Comparison of ENCODE assay signal across 26 cellular contexts in the genomic region with DNA sequence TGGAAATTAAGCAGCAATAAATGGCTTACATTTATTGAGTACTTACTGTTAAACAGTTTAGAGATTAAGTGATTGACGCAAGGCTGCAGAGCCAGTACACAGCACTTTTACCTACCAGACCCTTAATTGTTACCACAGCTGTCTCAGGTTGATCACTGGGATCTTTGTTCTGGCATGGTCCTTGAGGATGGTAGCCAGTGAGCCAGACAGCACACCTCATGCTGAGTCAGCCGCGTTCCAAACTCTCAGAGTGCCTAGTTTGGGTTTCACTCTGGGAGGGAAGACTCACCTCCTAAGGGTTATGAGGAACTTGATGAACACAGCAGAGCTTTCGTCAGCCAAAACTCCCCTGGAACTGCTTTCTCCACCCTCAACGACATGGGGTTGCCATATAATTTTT. TPM values are rescaled to one million over a fixed set of nuclear protein-coding genes. Genes with fewer than 3 reads are reported as not detected.
A peak's percentile ranks its signal among the peaks of the same experiment; 100 is the strongest.
DNase-seq lines count a peak whose midpoint lies in the region; ATAC-seq, FAIRE-seq and TF ChIP-seq lines count a peak whose summit lies in the region.
"Had no signal": no experiment of that assay in that cellular context is flagged by ENCODE, and none has a peak within 500 bp of the region (broad histone marks: within the 10 kb centered on the region; RNA-seq: fewer than 3 reads in every experiment).

No MANE protein-coding gene starts in this region.

- CTCF ChIA-PET in PC-3 (lab: Charles Lee) = no interaction called here

- intact Hi-C loops in PC-3 (cut with micrococcal nuclease) (no loop called here), lower lobe of right lung (cut with DNase I) (no loop called here), heart left ventricle (cut with DNase I) (no loop called here)

- peak; percentile 66 for DNase-seq in ELR (ENCODE audit: low read depth)
- peak; percentile 92 for DNase-seq in PC-3
- DNase-seq in bronchial epithelial cell (ENCODE audit: low read depth) = peak; percentile 100
- peak; percentile 4 for DNase-seq in lower lobe of right lung
- DNase-seq in NK-92 (lab: John Stamatoyannopoulos, UW; ENCODE audit: unreplicated experiment) = no peak
- no peak for DNase-seq in heart left ventricle
- no peak for DNase-seq in NCI-H2171 treated with DMSO at 0.1 percent for 48 hours (lab: John Stamatoyannopoulos, UW)
- DNase-seq: activated CD4-positive, alpha-beta T cell treated with anti-CD3 and anti-CD28 coated beads, Interleukin-2, amount 10 ng/mL, durations not matched to agents 7 days and 5 days; activated gamma-delta T cell treated with Interleukin-2 at 50 U/mL for 16 hours; activated T-cell treated with anti-CD3 and anti-CD28 coated beads, Interleukin-2, amount 50 U/mL, for 4 hours; foreskin melanocyte; H9; KG1; mesendoderm; NCI-H1417 treated with DMSO at 0.1 percent for 48 hours; NCI-H2107; NCI-H446 treated with DMSO at 0.1 percent for 48 hours; OCI-M1; sigmoid colon; stimulated activated CD4-positive, alpha-beta T cell treated with anti-CD3 and anti-CD28 coated beads, Interleukin-15, amount 100 ng/mL, for 24 hours; stimulated activated naive B cell treated with anti-CD40 and anti-IgM and Interleukin-4, amounts not matched to agents 10 μg/mL and 1 μg/mL and 100 μg/mL, for 72 hours; SW 1271; T1000 had no signal

- H3K27ac ChIP-seq in PC-3 (ENCODE audit: low read length) = peak overlapping the region; percentile 100
- no peak overlapping the region for H3K27ac ChIP-seq in lower lobe of right lung
- H3K27ac ChIP-seq in heart left ventricle = no peak overlapping the region
- H3K27ac ChIP-seq: sigmoid colon, suprapubic skin had no signal

- peaks cover 73% of the 10 kb centered on the region for H3K79me2 ChIP-seq in PC-3 (ENCODE audit: low read length)

- WGBS in heart left ventricle, 4 donors = 87 to 91% (median 89%) methylated on average over 5 of the region's 5 CpGs

- H3K36me3 ChIP-seq in PC-3 (ENCODE audit: low read depth, low read length) (no peaks in the 10 kb centered on the region), bronchial epithelial cell (ENCODE audit: control insufficient read depth, insufficient read depth, low read length) (peaks cover 7% of the 10 kb centered on the region), lower lobe of right lung (no peaks in the 10 kb centered on the region), heart left ventricle (no peaks in the 10 kb centered on the region)
- H3K36me3 ChIP-seq: sigmoid colon, suprapubic skin had no signal

- no peaks in the 10 kb centered on the region for H3K27me3 ChIP-seq in PC-3 (ENCODE audit: low read length)
- no peaks in the 10 kb centered on the region for H3K27me3 ChIP-seq in bronchial epithelial cell (ENCODE audit: control insufficient read depth, insufficient read depth, low read length)
- no peaks in the 10 kb centered on the region for H3K27me3 ChIP-seq in lower lobe of right lung (ENCODE audit: low read depth)
- H3K27me3 ChIP-seq in heart left ventricle = peaks cover 0 to 5% (median 0%) of the 10 kb centered on the region in 9 donors
- H3K27me3 ChIP-seq: sigmoid colon, suprapubic skin had no signal

- no peaks in the 10 kb centered on the region for H4K20me1 ChIP-seq in PC-3 (ENCODE audit: low read length)

- H3K4me1 ChIP-seq in PC-3 (ENCODE audit: insufficient read depth, low read length) = peaks cover 63% of the 10 kb centered on the region
- H3K4me1 ChIP-seq in lower lobe of right lung = no peaks in the 10 kb centered on the region
- peaks cover 0 to 10% (median 0%) of the 10 kb centered on the region in 12 donors for H3K4me1 ChIP-seq in heart left ventricle
- H3K4me1 ChIP-seq: sigmoid colon had no signal

- H3K9me3 ChIP-seq in PC-3 (ENCODE audit: low read length) (no peaks in the 10 kb centered on the region), lower lobe of right lung (no peaks in the 10 kb centered on the region), heart left ventricle (no peaks in the 10 kb centered on the region)
- H3K9me3 ChIP-seq: sigmoid colon, suprapubic skin had no signal

- BruUV-seq in PC-3 (replicated peaks; lab: Mats Ljungman, UMichigan) = no TSS peak

- no peak for TF ChIP-seq POLR2A in heart left ventricle (IDR thresholded peaks at IDR 0.05)

- H3K9ac ChIP-seq in PC-3 (ENCODE audit: low read length) = peak overlapping the region; percentile 81

- FAIRE-seq in bronchial epithelial cell (lab: Jason Lieb, UNC) = peak; percentile 98

- POLR2A ChIA-PET in PC-3 (lab: Charles Lee; ENCODE audit: unreplicated experiment) = no interaction called here

- no peak overlapping the region for H3K4me3 ChIP-seq in PC-3 (ENCODE audit: low read length)
- no peak overlapping the region for H3K4me3 ChIP-seq in bronchial epithelial cell (ENCODE audit: low read depth, low read length)
- no peak overlapping the region for H3K4me3 ChIP-seq in lower lobe of right lung
- H3K4me3 ChIP-seq in heart left ventricle = no peak overlapping the region
- H3K4me3 ChIP-seq: sigmoid colon, suprapubic skin had no signal

- H3F3A ChIP-seq in PC-3 (ENCODE audit: low read length, unreplicated experiment) = peaks cover 3% of the 10 kb centered on the region

- H3K9me2 ChIP-seq in PC-3 (replicated peaks; ENCODE audit: low read length) = no peaks in the 10 kb centered on the region

- no peak for TF ChIP-seq CTCF in PC-3 (conservative IDR thresholded peaks at IDR 0.05; ENCODE audit: low read depth, low read length)
- no peak for TF ChIP-seq CTCF in bronchial epithelial cell (IDR thresholded peaks at IDR 0.05; ENCODE audit: insufficient read depth, low read length, severe bottlenecking)
- no peak for TF ChIP-seq CTCF in lower lobe of right lung (IDR thresholded peaks at IDR 0.05)
- TF ChIP-seq CTCF in heart left ventricle (IDR thresholded peaks at IDR 0.05) = no peak

- H3K4me2 ChIP-seq in PC-3 (ENCODE audit: low read length) = peak overlapping the region; percentile 51

- H2AFZ ChIP-seq in PC-3 (ENCODE audit: low read length) = no peak overlapping the region

- ATAC-seq in PC-3 = peak; percentile 73
- no peak for ATAC-seq in lower lobe of right lung
- no peak for ATAC-seq in GM21526 (IDR thresholded peaks at IDR 0.05; ENCODE audit: low FRiP score, unreplicated experiment)
- ATAC-seq in heart left ventricle = no peak
- ATAC-seq: activated T-cell treated with anti-CD3 and anti-CD28 coated beads, Interleukin-2, amount 50 U/mL, for 4 hours; stimulated activated naive B cell treated with anti-CD40 and anti-IgM and Interleukin-4, amounts not matched to agents 10 μg/mL and 1 μg/mL and 100 μg/mL, for 72 hours had no signal

RNA-seq across cellular contexts. Expression of a gene that starts 20.4 kb away (rescaled TPM):
- 102 and 109 TPM in 2 replicates for total RNA-seq in PC-3 (2014; rRNA removed)
- 564 and 607 TPM in 2 replicates for total RNA-seq in bronchial epithelial cell
- 3.4 TPM for total RNA-seq in lower lobe of right lung
- total RNA-seq in heart left ventricle = 1 to 10 TPM in 1 of 9 donors, not detected in 8; 3.8 TPM
- under 1 TPM in 1 of 2 donors, not detected in 1; 0.01 TPM for polyA plus RNA-seq in heart left ventricle
- total RNA-seq: myocyte had no signal

Comparison
In these comparisons a context has a peak if more than half of its experiments do, and no peak if none do; other contexts are left out.
1. DNase-seq: peak in ELR (single experiment), PC-3 (single experiment), bronchial epithelial cell (single experiment) and lower lobe of right lung (single experiment); none in NK-92 (single experiment), heart left ventricle (0 of 5) and NCI-H2171 treated with DMSO at 0.1 percent for 48 hours (single experiment).
2. RNA of a gene that starts 20.4 kb away (total RNA-seq): 564 to 607 TPM in bronchial epithelial cell and 102 to 109 TPM in PC-3; 3.4 TPM in lower lobe of right lung (single experiment) and 3.8 TPM in heart left ventricle; every median in the first group is over 10 times any median in the second.